In the genomic region with DNA sequence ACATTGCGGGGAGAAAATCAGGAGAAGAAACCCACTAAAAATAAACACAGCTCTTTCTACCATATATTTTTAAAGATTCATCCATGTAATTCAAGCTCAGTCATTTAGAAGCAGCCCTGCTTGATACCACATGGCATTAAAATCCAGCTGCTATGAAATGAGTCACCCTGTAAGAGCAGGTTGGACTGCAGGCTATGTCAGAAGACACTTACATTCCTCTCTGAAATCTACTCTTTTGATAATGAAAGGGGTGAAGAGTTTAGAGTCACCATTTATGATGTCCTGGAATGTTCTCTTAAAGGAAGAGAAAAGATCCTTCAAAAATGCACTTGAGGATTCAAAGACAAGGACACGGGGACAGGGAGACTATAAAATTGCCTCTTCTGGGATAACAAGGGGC, we compare ENCODE assay signal across 9 cellular contexts.
A peak's percentile ranks its signal among the peaks of the same experiment; 100 is the strongest.
DNase-seq lines count a peak whose midpoint lies in the region; ATAC-seq and TF ChIP-seq lines count a peak whose summit lies in the region.
"Had no signal": no experiment of that assay in that cellular context is flagged by ENCODE, and none has a peak within 500 bp of the region (broad histone marks: within the 10 kb centered on the region; RNA-seq: fewer than 3 reads in every experiment).

No MANE protein-coding gene starts in this region.

- TF ChIP-seq CTCF in foreskin fibroblast (IDR thresholded peaks at IDR 0.05; ENCODE audit: low read depth, low read length): no peak

- H3K4me3 ChIP-seq in foreskin fibroblast (ENCODE audit: low read depth in 1 of 2, low read length in 2 of 2): peak overlapping the region in 1 of 2 donors; percentile 6
- no peak overlapping the region for H3K4me3 ChIP-seq in skeletal muscle cell (ENCODE audit: low read depth, low read length)

- no peak for ATAC-seq in HG02852 (IDR thresholded peaks at IDR 0.05; ENCODE audit: unreplicated experiment)
- ATAC-seq in GM18907 (IDR thresholded peaks at IDR 0.05; ENCODE audit: unreplicated experiment): no peak

- DNase-seq in EH (ENCODE audit: low read depth) (peak; percentile 95), amniotic epithelial cell (ENCODE audit: low read depth) (peak; percentile 52), foreskin fibroblast (peak; percentile 80 to 90), skeletal muscle cell (ENCODE audit: low read depth) (peak; percentile 52), mesenteric fat pad (ENCODE audit: low spot score) (no peak), NCI-H345 (lab: John Stamatoyannopoulos, UW) (no peak)
- DNase-seq: Karpas-422 had no signal

Comparison
In these comparisons a context has a peak if more than half of its experiments do, and no peak if none do; other contexts are left out.
1. DNase-seq: peak in EH (single experiment), amniotic epithelial cell (single experiment), foreskin fibroblast (2 of 2) and skeletal muscle cell (single experiment); none in mesenteric fat pad (single experiment) and NCI-H345 (single experiment).